Comparison of ENCODE assay signal across 9 cellular contexts in genomic region chr22:41966607-41967240, GRCh38. TPM values are rescaled to one million over a fixed set of nuclear protein-coding genes. Genes with fewer than 3 reads are reported as not detected.
A peak's percentile ranks its signal among the peaks of the same experiment; 100 is the strongest.
DNase-seq lines count a peak whose midpoint lies in the region; ATAC-seq, FAIRE-seq and TF ChIP-seq lines count a peak whose summit lies in the region.
"Had no signal": no experiment of that assay in that cellular context is flagged by ENCODE, and none has a peak within 500 bp of the region (broad histone marks: within the 10 kb centered on the region; RNA-seq: fewer than 3 reads in every experiment).

No MANE protein-coding gene starts in this region.

- peaks cover 23% of the 10 kb centered on the region for H3K27me3 Mint-ChIP-seq in stimulated activated memory B cell treated with anti-CD40 and anti-IgM and Interleukin-4, amounts not matched to agents 10 μg/mL and 1 μg/mL and 100 μg/mL, for 72 hours

- no peaks in the 10 kb centered on the region for H3K4me1 Mint-ChIP-seq in stimulated activated memory B cell treated with anti-CD40 and anti-IgM and Interleukin-4, amounts not matched to agents 10 μg/mL and 1 μg/mL and 100 μg/mL, for 72 hours

- no peak overlapping the region for H3K27ac Mint-ChIP-seq in stimulated activated memory B cell treated with anti-CD40 and anti-IgM and Interleukin-4, amounts not matched to agents 10 μg/mL and 1 μg/mL and 100 μg/mL, for 72 hours

- no peaks in the 10 kb centered on the region for H3K9me3 Mint-ChIP-seq in stimulated activated memory B cell treated with anti-CD40 and anti-IgM and Interleukin-4, amounts not matched to agents 10 μg/mL and 1 μg/mL and 100 μg/mL, for 72 hours

- ATAC-seq in stimulated activated memory B cell treated with anti-CD40 and anti-IgM and Interleukin-4, amounts not matched to agents 10 μg/mL and 1 μg/mL and 100 μg/mL, for 72 hours = peak; percentile 69

- TF ChIP-seq CTCF in D721Med (IDR thresholded peaks at IDR 0.05; ENCODE audit: insufficient read depth, missing control alignments) (peak; percentile 41), astrocyte of the cerebellum (IDR thresholded peaks at IDR 0.05; ENCODE audit: low read depth, low read length, missing control alignments) (peak; percentile 39)

- in situ Hi-C loops in astrocyte of the cerebellum (cut with HindIII; ENCODE audit: low sequenced_read_pairs) = no loop called here

- H3K4me3 ChIP-seq in astrocyte of the cerebellum (ENCODE audit: low read depth, low read length) = no peak overlapping the region
- H3K4me3 ChIP-seq: thyroid gland had no signal

- no peak for DNase-seq in D721Med (ENCODE audit: insufficient read length, low spot score)
- peak; percentile 92 for DNase-seq in HCEC 1CT
- peak; percentile 85 for DNase-seq in RCC 7860 (ENCODE audit: low spot score)
- DNase-seq in astrocyte of the cerebellum (ENCODE audit: low read depth) = peak; percentile 62
- DNase-seq in iPS-NIHi7 (ENCODE audit: extremely low spot score) = peak; percentile 70
- DNase-seq in HuH-7.5 (ENCODE audit: low spot score) = no peak
- DNase-seq in occipital lobe (lab: John Stamatoyannopoulos, UW) = no peak

- H3K36me3 Mint-ChIP-seq in stimulated activated memory B cell treated with anti-CD40 and anti-IgM and Interleukin-4, amounts not matched to agents 10 μg/mL and 1 μg/mL and 100 μg/mL, for 72 hours = no peaks in the 10 kb centered on the region

- H3K4me3 Mint-ChIP-seq in stimulated activated memory B cell treated with anti-CD40 and anti-IgM and Interleukin-4, amounts not matched to agents 10 μg/mL and 1 μg/mL and 100 μg/mL, for 72 hours = no peak overlapping the region

- no peak for FAIRE-seq in D721Med (lab: Jason Lieb, UNC)
- peak; percentile 73 for FAIRE-seq in RCC 7860 (lab: Jason Lieb, UNC)

RNA-seq across cellular contexts. Expression of gene SEPTIN3, which starts 2.5 kb away (rescaled TPM):
- total RNA-seq in occipital lobe = 130 TPM

RNA-seq across cellular contexts. Expression of gene CENPM, which starts 19.8 kb away (rescaled TPM):
- 1.6 TPM for total RNA-seq in occipital lobe

RNA-seq across cellular contexts. Expression of gene WBP2NL, which starts 31.9 kb away (rescaled TPM):
- 4.5 TPM for total RNA-seq in occipital lobe

RNA-seq across cellular contexts. Expression of gene TNFRSF13C, which starts 40.1 kb away (rescaled TPM):
- total RNA-seq in occipital lobe = 0.31 TPM
- total RNA-seq: thyroid gland had no signal

Comparison
In these comparisons a context has a peak if more than half of its experiments do, and no peak if none do; other contexts are left out.
1. DNase-seq: peak in HCEC 1CT (single experiment), RCC 7860 (single experiment), astrocyte of the cerebellum (single experiment) and iPS-NIHi7 (single experiment); none in D721Med (single experiment), HuH-7.5 (single experiment) and occipital lobe (single experiment).